In the genomic region with DNA sequence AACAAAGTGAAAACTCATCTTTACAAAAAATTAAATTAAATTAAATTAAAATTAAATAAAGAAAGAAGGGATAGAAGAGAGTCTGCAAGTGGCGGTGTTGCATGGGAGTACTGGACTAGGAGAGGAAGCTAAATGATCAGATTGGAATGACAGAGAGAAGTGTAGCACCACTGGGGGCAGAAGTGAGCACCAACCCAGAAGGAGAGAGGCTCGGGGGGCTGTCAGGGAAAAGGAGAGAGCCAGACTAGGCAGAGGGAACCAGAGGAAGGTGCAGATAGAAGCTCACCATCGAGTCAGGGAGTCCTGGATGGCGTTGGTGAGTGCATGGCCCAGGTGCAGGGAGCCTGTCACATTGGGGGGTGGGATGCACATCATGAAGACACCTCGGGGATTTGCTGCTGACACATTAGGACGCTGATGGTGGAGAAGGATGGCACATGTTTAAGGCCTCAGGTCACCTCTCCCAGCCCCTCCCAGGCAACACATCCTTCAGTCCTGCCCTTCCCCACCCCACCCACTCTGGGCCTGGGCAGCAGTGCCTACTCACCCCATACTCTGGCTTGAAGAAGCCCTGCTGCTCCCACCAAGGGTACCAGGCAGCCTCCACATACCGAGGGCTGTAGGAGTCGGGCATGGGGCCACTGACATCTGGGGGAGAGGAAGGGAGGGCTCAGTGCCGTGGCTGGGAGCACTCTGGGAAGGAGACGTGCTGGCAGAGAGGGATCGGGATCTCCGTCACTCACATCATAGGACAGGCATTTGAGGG, we compare ENCODE assay signal across 8 cellular contexts. TPM values are rescaled to one million over a fixed set of nuclear protein-coding genes. Genes with fewer than 3 reads are reported as not detected.
DNase-seq lines count a peak whose midpoint lies in the region; ATAC-seq and TF ChIP-seq lines count a peak whose summit lies in the region.

No MANE protein-coding gene starts in this region.

- BruUV-seq in MCF 10A (replicated peaks; lab: Mats Ljungman, UMichigan): no TSS peak

- H4K20me1 ChIP-seq in GM23338 (replicated peaks; ENCODE audit: insufficient read depth) (peaks cover 5% of the 10 kb centered on the region; the same call in 1 of the 2 replicates), OCI-LY1 (ENCODE audit: insufficient read depth, low read length) (no peaks in the 10 kb centered on the region)

- CTCF ChIA-PET in MCF 10A (lab: Yijun Ruan, JAX): interaction anchor here (0.5 to 2.0 kb wide), 22 partner anchors 10 to 165 kb away, joined by 3 to 10 read pairs (median 4); a partner anchor contains a TSS

- H3K4me3 Mint-ChIP-seq in GM23338 (no peak overlapping the region; the same call in 2 of the 3 replicates), MCF 10A (ENCODE audit: unreplicated experiment) (peak overlapping the region; percentile 45)

- H3K9me2 ChIP-seq in GM23338 (ENCODE audit: insufficient read depth) (no peaks in the 10 kb centered on the region), OCI-LY1 (ENCODE audit: low read depth, low read length) (no peaks in the 10 kb centered on the region)

- H3K4me3 ChIP-seq in GM23338: no peak overlapping the region
- no peak overlapping the region for H3K4me3 ChIP-seq in OCI-LY1 (ENCODE audit: low read depth, low read length, poor library complexity, severe bottlenecking)
- no peak overlapping the region for H3K4me3 ChIP-seq in right lobe of liver

- intact Hi-C loops in MCF 10A (cut with micrococcal nuclease): loop anchor here (1.0 kb wide), 1 partner anchor 14 kb away; a partner anchor contains a TSS
- intact Hi-C loops in right lobe of liver (cut with DNase I): no loop called here

- H3K27me3 ChIP-seq in GM23338 (ENCODE audit: insufficient read depth) (no peaks in the 10 kb centered on the region), OCI-LY1 (ENCODE audit: insufficient read depth, low read length) (no peaks in the 10 kb centered on the region), right lobe of liver (no peaks in the 10 kb centered on the region)

- no peak overlapping the region for H2AFZ ChIP-seq in GM23338
- H2AFZ ChIP-seq in OCI-LY1 (ENCODE audit: low read length): no peak overlapping the region

- ATAC-seq in GM23338 (peak; percentile 57), right lobe of liver (peak in 3 of 4 donors; percentile 22 to 26 (median 26)), HG02759 (IDR thresholded peaks at IDR 0.05; ENCODE audit: unreplicated experiment) (no peak), HG03342 (IDR thresholded peaks at IDR 0.05; ENCODE audit: unreplicated experiment) (no peak)

- H3K9me3 ChIP-seq in OCI-LY1 (ENCODE audit: low read length): no peaks in the 10 kb centered on the region
- H3K9me3 ChIP-seq in right lobe of liver: no peaks in the 10 kb centered on the region

- POLR2A ChIA-PET in MCF 10A (lab: Yijun Ruan, JAX): interaction anchor here (0.6 to 2.0 kb wide), 13 partner anchors 14 to 244 kb away, joined by 3 to 14 read pairs (median 5); a partner anchor contains a TSS

- H3K27me3 Mint-ChIP-seq in GM23338 (ENCODE audit: insufficient read depth, low read depth, poor library complexity): peaks cover 13% of the 10 kb centered on the region
- H3K27me3 Mint-ChIP-seq in MCF 10A (ENCODE audit: insufficient read depth, unreplicated experiment): no peaks in the 10 kb centered on the region

- 54% methylated on average over 5 of the region's 12 CpGs for WGBS in right lobe of liver (ENCODE audit: insufficient coverage, low coverage, low lambda C conversion rate, missing lambda C conversion rate)

- 0 out of 2 replicates have a peak overlapping the region, but pooled peaks have one; percentile 14 for H3K27ac Mint-ChIP-seq in GM23338
- H3K27ac Mint-ChIP-seq in MCF 10A (ENCODE audit: low read depth, unreplicated experiment): no peak overlapping the region

- H3K36me3 ChIP-seq in GM23338 (ENCODE audit: insufficient read depth): peaks cover 14% of the 10 kb centered on the region
- H3K36me3 ChIP-seq in OCI-LY1 (ENCODE audit: insufficient read depth, low read length): peaks cover 55% of the 10 kb centered on the region
- peaks cover 0 to 3% (median 0%) of the 10 kb centered on the region in 4 donors for H3K36me3 ChIP-seq in right lobe of liver

- TF ChIP-seq POLR2A in right lobe of liver (IDR thresholded peaks at IDR 0.05): no peak

- peaks cover 9% of the 10 kb centered on the region for H3K4me1 Mint-ChIP-seq in GM23338
- H3K4me1 Mint-ChIP-seq in MCF 10A (ENCODE audit: insufficient read depth, unreplicated experiment): peaks cover 31% of the 10 kb centered on the region

- DNase-seq in DMS153 treated with DMSO at 0.1 percent for 48 hours (lab: John Stamatoyannopoulos, UW; ENCODE audit: unreplicated experiment): peak; percentile 14
- no peak for DNase-seq in DMS153 (lab: John Stamatoyannopoulos, UW)
- peak; percentile 90 for DNase-seq in GM23338 (ENCODE audit: low spot score)
- DNase-seq in MCF 10A (ENCODE audit: unreplicated experiment): peak; percentile 46
- DNase-seq in right lobe of liver: peak in 1 of 3 donors; percentile 37

- H3K4me1 ChIP-seq in GM23338 (ENCODE audit: insufficient read depth) (no peaks in the 10 kb centered on the region; the same call in 1 of the 2 replicates), OCI-LY1 (ENCODE audit: insufficient read depth, low read length, severe bottlenecking) (peaks cover 28% of the 10 kb centered on the region), right lobe of liver (peaks cover 0 to 17% (median 4%) of the 10 kb centered on the region in 4 donors)

- H3K9me3 Mint-ChIP-seq in GM23338: no peaks in the 10 kb centered on the region
- no peaks in the 10 kb centered on the region for H3K9me3 Mint-ChIP-seq in MCF 10A (ENCODE audit: unreplicated experiment)

- peaks cover 14% of the 10 kb centered on the region for H3F3A ChIP-seq in GM23338 (replicated peaks; ENCODE audit: low read depth)
- H3F3A ChIP-seq in OCI-LY1 (ENCODE audit: insufficient read depth, low read length): no peaks in the 10 kb centered on the region

- peaks cover 47% of the 10 kb centered on the region for H3K36me3 Mint-ChIP-seq in GM23338 (ENCODE audit: low read depth)
- H3K36me3 Mint-ChIP-seq in MCF 10A (ENCODE audit: insufficient read depth, unreplicated experiment): peaks cover 73% of the 10 kb centered on the region

- no peak overlapping the region for H3K4me2 ChIP-seq in GM23338
- no peak overlapping the region for H3K4me2 ChIP-seq in OCI-LY1 (ENCODE audit: low read length)

- no peak overlapping the region for H3K27ac ChIP-seq in GM23338 (ENCODE audit: low read depth)
- H3K27ac ChIP-seq in OCI-LY1 (ENCODE audit: low read depth, low read length, poor library complexity, severe bottlenecking): no peak overlapping the region
- no peak overlapping the region for H3K27ac ChIP-seq in right lobe of liver

- H3K9ac ChIP-seq in OCI-LY1 (ENCODE audit: low read length): no peak overlapping the region

- TF ChIP-seq CTCF in GM23338 (conservative IDR thresholded peaks at IDR 0.05; ENCODE audit: low read depth in 2 of 2): peak; percentile 61 to 75
- TF ChIP-seq CTCF in OCI-LY1 (IDR thresholded peaks at IDR 0.05; ENCODE audit: low read length): peak; percentile 64
- TF ChIP-seq CTCF in MCF 10A (IDR thresholded peaks at IDR 0.05; ENCODE audit: unreplicated experiment): peak; percentile 55
- TF ChIP-seq CTCF in right lobe of liver (IDR thresholded peaks at IDR 0.05): peak; percentile 36 to 58 (median 56)

- peaks cover 22% of the 10 kb centered on the region for H3K79me2 ChIP-seq in GM23338 (replicated peaks; ENCODE audit: insufficient read depth)
- H3K79me2 ChIP-seq in OCI-LY1 (ENCODE audit: insufficient read depth, low read length): peaks cover 14% of the 10 kb centered on the region; the same call in 1 of the 2 replicates

TF ChIP-seq in GM23338, 12 proteins besides CTCF, POLR2A, EP300 and RAD21:
- TF ChIP-seq, protein P1, sequence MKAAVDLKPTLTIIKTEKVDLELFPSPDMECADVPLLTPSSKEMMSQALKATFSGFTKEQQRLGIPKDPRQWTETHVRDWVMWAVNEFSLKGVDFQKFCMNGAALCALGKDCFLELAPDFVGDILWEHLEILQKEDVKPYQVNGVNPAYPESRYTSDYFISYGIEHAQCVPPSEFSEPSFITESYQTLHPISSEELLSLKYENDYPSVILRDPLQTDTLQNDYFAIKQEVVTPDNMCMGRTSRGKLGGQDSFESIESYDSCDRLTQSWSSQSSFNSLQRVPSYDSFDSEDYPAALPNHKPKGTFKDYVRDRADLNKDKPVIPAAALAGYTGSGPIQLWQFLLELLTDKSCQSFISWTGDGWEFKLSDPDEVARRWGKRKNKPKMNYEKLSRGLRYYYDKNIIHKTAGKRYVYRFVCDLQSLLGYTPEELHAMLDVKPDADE (IDR thresholded peaks at IDR 0.05): no peak
- 0 out of 2 replicates have a peak, but pooled peaks have one; percentile 21 for TF ChIP-seq CREB1 (CRISPR knock-in tag; IDR thresholded peaks at IDR 0.05; ENCODE audit: low read depth)

RNA-seq across cellular contexts. Expression of a gene that starts 4.0 kb away (rescaled TPM):
- 137 and 153 TPM in 2 replicates for total RNA-seq in GM23338 (2014; rRNA removed; shearing (Covaris generic))
- polyA plus RNA-seq in GM23338 (2016; fragmentation: Nextera tagmentation; extraction: Ambion mirVana): 66.0 and 71.2 TPM in 2 replicates
- total RNA-seq in MCF 10A (2022) (133 and 200 TPM in 2 replicates), right lobe of liver (10 to 100 TPM; 31.0 to 58.1 (median 41.0) TPM)

RNA-seq across cellular contexts. Expression of a gene that starts 14.4 kb away (rescaled TPM):
- 0.07 and 0.12 TPM in 2 replicates for total RNA-seq in GM23338 (2014; rRNA removed; shearing (Covaris generic))
- polyA plus RNA-seq in GM23338 (2016; fragmentation: Nextera tagmentation; extraction: Ambion mirVana): 0.36 and 0.75 TPM in 2 replicates
- total RNA-seq in MCF 10A (2022) (2.0 and 3.1 TPM in 2 replicates), right lobe of liver (1 to 10 TPM; 1.2 to 5.2 (median 2.7) TPM)

RNA-seq across cellular contexts. Expression of a gene that starts 15.3 kb away (rescaled TPM):
- 93.5 and 106 TPM in 2 replicates for total RNA-seq in GM23338 (2014; rRNA removed; shearing (Covaris generic))
- polyA plus RNA-seq in GM23338 (2016; fragmentation: Nextera tagmentation; extraction: Ambion mirVana): 140 and 143 TPM in 2 replicates
- total RNA-seq in MCF 10A (2022) (36.9 and 47.4 TPM in 2 replicates), right lobe of liver (10 to 100 TPM; 11.0 to 26.1 (median 11.6) TPM)

RNA-seq across cellular contexts. Expression of a gene that starts 23.6 kb away (rescaled TPM):
- total RNA-seq in GM23338 (2014; rRNA removed; shearing (Covaris generic)): 0.50 and 0.83 TPM in 2 replicates
- polyA plus RNA-seq in GM23338 (2016; fragmentation: Nextera tagmentation; extraction: Ambion mirVana): 0.44 and 0.49 TPM in 2 replicates
- total RNA-seq in MCF 10A (2022): 0.35 and 0.79 TPM in 2 replicates
- 1 to 10 TPM in 1 of 6 experiments, under 1 TPM in 5; 0.37 to 1.2 (median 0.56) TPM for total RNA-seq in right lobe of liver

RNA-seq across cellular contexts. Expression of a gene that starts 23.8 kb away (rescaled TPM):
- total RNA-seq in GM23338 (2014; rRNA removed; shearing (Covaris generic)): 57.1 and 58.3 TPM in 2 replicates
- 36.1 and 39.1 TPM in 2 replicates for polyA plus RNA-seq in GM23338 (2016; fragmentation: Nextera tagmentation; extraction: Ambion mirVana)
- total RNA-seq in MCF 10A (2022) (20.3 and 34.0 TPM in 2 replicates), right lobe of liver (100 to 1,000 TPM in 2 of 6 experiments, 10 to 100 TPM in 4; 73.2 to 442 (median 80.2) TPM)

Comparison
In these comparisons a context has a peak if more than half of its experiments do, and no peak if none do; other contexts are left out.
1. ATAC-seq: peak in GM23338 (single experiment) and right lobe of liver (3 of 4); none in HG02759 (single experiment) and HG03342 (single experiment).
2. Peak in every context shown above with its lines, with median percentiles within 50 percentile points of each other: CTCF ChIP-seq.